Comparison of ENCODE assay signal across 15 cellular contexts in the genomic region with DNA sequence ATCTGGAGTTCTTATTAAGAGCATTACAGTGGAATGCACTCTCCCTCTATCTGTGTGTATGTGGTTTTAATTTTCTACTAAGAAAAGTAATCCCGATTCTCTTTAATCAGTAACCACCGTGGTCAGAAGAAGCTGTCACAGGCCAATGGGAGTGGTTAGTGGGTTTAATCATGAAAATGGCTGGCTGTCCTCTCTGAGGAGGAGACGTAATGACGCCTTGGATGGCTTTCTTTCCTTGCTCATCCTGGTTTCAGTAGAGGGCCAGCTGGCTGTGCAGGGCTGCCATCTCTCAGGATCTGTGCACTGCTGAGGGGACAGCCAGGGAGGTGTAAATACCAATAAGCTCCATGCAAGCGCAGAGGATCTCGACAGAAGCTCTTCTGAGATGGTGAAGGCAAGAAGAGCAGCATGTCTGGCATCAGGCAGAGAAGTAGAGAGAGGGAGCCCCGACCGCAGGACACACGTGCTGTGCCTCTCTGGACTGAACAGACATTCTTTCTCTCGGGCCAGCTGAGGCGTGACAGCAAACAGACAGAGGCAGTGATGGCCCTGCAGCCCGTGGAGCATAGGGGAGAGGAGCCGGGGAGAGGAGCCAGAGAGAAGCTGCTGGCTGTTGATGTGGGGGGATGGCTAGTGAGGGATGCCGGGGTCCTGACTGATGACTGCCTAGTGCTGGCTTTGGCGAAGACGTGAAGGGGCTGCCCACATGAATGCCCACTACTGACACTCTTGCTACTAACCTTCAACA.
DNase-seq lines count a peak whose midpoint lies in the region; ATAC-seq and TF ChIP-seq lines count a peak whose summit lies in the region.
"Had no signal": no experiment of that assay in that cellular context is flagged by ENCODE, and none has a peak within 500 bp of the region (broad histone marks: within the 10 kb centered on the region; RNA-seq: fewer than 3 reads in every experiment).

No MANE protein-coding gene starts in this region.

- no peaks in the 10 kb centered on the region for H3K4me1 ChIP-seq in GM23338 (ENCODE audit: insufficient read depth)
- H3K4me1 ChIP-seq: SJSA1 had no signal

- no peaks in the 10 kb centered on the region for H3F3A ChIP-seq in GM23338 (replicated peaks; ENCODE audit: low read depth)

- H3K27ac Mint-ChIP-seq in nephron (peak overlapping the region; percentile 54 to 87 (median 86)), GM23338 (no peak overlapping the region; the same call in 1 of the 2 replicates)
- H3K27ac Mint-ChIP-seq: dendritic cell treated with granulocyte-macrophage colony-stimulating factor and Interleukin-4, amounts not matched to agents 40 ng/mL and 50 ng/mL, for 4 days had no signal

- H3K79me2 ChIP-seq in GM23338 (replicated peaks; ENCODE audit: insufficient read depth), result no peaks in the 10 kb centered on the region

- H3K4me1 Mint-ChIP-seq in nephron (peaks cover 65% of the 10 kb centered on the region), GM23338 (peaks cover 6% of the 10 kb centered on the region)

- H3K4me3 ChIP-seq in epithelial cell of proximal tubule (ENCODE audit: low read depth, low read length) (peak overlapping the region; percentile 7), GM23338 (no peak overlapping the region)
- H3K4me3 ChIP-seq: SJSA1, tibial artery had no signal

- no peaks in the 10 kb centered on the region for H3K36me3 Mint-ChIP-seq in nephron (ENCODE audit: low read depth)
- H3K36me3 Mint-ChIP-seq in GM23338 (ENCODE audit: low read depth), result no peaks in the 10 kb centered on the region

- no peaks in the 10 kb centered on the region for H3K9me3 Mint-ChIP-seq in nephron
- no peaks in the 10 kb centered on the region for H3K9me3 Mint-ChIP-seq in GM23338
- H3K9me3 Mint-ChIP-seq: dendritic cell treated with granulocyte-macrophage colony-stimulating factor and Interleukin-4, amounts not matched to agents 40 ng/mL and 50 ng/mL, for 4 days had no signal

- H3K4me3 Mint-ChIP-seq in nephron, result peak overlapping the region in 1 of 3 experiments; percentile 50
- H3K4me3 Mint-ChIP-seq in GM23338, result no peak overlapping the region
- H3K4me3 Mint-ChIP-seq: dendritic cell treated with granulocyte-macrophage colony-stimulating factor and Interleukin-4, amounts not matched to agents 40 ng/mL and 50 ng/mL, for 4 days had no signal

- DNase-seq in Caki2 (ENCODE audit: low read depth), result peak; percentile 84
- DNase-seq in NCI-H510A (lab: John Stamatoyannopoulos, UW), result peak; percentile 24
- peak; percentile 74 for DNase-seq in epithelial cell of proximal tubule (ENCODE audit: low read depth)
- DNase-seq in central memory CD4-positive, alpha-beta T cell, result no peak
- DNase-seq in GM23338 (ENCODE audit: low spot score), result no peak
- DNase-seq: activated CD4-positive, CD25-positive, alpha-beta regulatory T cell treated with anti-CD3 and anti-CD28 coated beads, Interleukin-2, amount 50 U/mL, for 72 hours; activated naive CD4-positive, alpha-beta T cell; erythroblast; small intestine; tibial artery had no signal

- H3K36me3 ChIP-seq in GM23338 (ENCODE audit: insufficient read depth), result no peaks in the 10 kb centered on the region
- H3K36me3 ChIP-seq: SJSA1, tibial artery had no signal

- in situ Hi-C loops in Caki2 (cut with HindIII; ENCODE audit: low pct_unique_long_range_greater_than_20kb, low sequenced_read_pairs), result no loop called here

- H3K27me3 ChIP-seq in GM23338 (ENCODE audit: insufficient read depth), result no peaks in the 10 kb centered on the region
- H3K27me3 ChIP-seq: SJSA1 had no signal

- ATAC-seq in GM21723 (IDR thresholded peaks at IDR 0.05; ENCODE audit: unreplicated experiment) (no peak), HG03442 (IDR thresholded peaks at IDR 0.05; ENCODE audit: unreplicated experiment) (no peak), GM23338 (no peak)

- H3K9me2 ChIP-seq in GM23338 (ENCODE audit: insufficient read depth), result no peaks in the 10 kb centered on the region

- no peak overlapping the region for H3K27ac ChIP-seq in GM23338 (ENCODE audit: low read depth)
- H3K27ac ChIP-seq: SJSA1, tibial artery had no signal

- H3K4me2 ChIP-seq in GM23338, result no peak overlapping the region

- no peaks in the 10 kb centered on the region for H4K20me1 ChIP-seq in GM23338 (replicated peaks; ENCODE audit: insufficient read depth)

- no peak overlapping the region for H2AFZ ChIP-seq in GM23338

- H3K27me3 Mint-ChIP-seq in nephron (ENCODE audit: low read depth) (peaks cover 7% of the 10 kb centered on the region), GM23338 (ENCODE audit: insufficient read depth, low read depth, poor library complexity) (peaks cover 4% of the 10 kb centered on the region)
- H3K27me3 Mint-ChIP-seq: dendritic cell treated with granulocyte-macrophage colony-stimulating factor and Interleukin-4, amounts not matched to agents 40 ng/mL and 50 ng/mL, for 4 days had no signal

- TF ChIP-seq CTCF in epithelial cell of proximal tubule (conservative IDR thresholded peaks at IDR 0.05; ENCODE audit: low read depth, low read length) (no peak), nephron (IDR thresholded peaks at IDR 0.05; ENCODE audit: unreplicated experiment in 3 of 3) (no peak), GM23338 (conservative IDR thresholded peaks at IDR 0.05; ENCODE audit: low read depth in 2 of 2) (no peak)

TF ChIP-seq in GM23338, 12 proteins besides CTCF, POLR2A, EP300 and RAD21 (continues in another document):
- no peak for TF ChIP-seq STAT1 (IDR thresholded peaks at IDR 0.05; ENCODE audit: unreplicated experiment)
- TF ChIP-seq, protein P1, sequence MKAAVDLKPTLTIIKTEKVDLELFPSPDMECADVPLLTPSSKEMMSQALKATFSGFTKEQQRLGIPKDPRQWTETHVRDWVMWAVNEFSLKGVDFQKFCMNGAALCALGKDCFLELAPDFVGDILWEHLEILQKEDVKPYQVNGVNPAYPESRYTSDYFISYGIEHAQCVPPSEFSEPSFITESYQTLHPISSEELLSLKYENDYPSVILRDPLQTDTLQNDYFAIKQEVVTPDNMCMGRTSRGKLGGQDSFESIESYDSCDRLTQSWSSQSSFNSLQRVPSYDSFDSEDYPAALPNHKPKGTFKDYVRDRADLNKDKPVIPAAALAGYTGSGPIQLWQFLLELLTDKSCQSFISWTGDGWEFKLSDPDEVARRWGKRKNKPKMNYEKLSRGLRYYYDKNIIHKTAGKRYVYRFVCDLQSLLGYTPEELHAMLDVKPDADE (IDR thresholded peaks at IDR 0.05), result no peak
- TF ChIP-seq, protein P2, sequence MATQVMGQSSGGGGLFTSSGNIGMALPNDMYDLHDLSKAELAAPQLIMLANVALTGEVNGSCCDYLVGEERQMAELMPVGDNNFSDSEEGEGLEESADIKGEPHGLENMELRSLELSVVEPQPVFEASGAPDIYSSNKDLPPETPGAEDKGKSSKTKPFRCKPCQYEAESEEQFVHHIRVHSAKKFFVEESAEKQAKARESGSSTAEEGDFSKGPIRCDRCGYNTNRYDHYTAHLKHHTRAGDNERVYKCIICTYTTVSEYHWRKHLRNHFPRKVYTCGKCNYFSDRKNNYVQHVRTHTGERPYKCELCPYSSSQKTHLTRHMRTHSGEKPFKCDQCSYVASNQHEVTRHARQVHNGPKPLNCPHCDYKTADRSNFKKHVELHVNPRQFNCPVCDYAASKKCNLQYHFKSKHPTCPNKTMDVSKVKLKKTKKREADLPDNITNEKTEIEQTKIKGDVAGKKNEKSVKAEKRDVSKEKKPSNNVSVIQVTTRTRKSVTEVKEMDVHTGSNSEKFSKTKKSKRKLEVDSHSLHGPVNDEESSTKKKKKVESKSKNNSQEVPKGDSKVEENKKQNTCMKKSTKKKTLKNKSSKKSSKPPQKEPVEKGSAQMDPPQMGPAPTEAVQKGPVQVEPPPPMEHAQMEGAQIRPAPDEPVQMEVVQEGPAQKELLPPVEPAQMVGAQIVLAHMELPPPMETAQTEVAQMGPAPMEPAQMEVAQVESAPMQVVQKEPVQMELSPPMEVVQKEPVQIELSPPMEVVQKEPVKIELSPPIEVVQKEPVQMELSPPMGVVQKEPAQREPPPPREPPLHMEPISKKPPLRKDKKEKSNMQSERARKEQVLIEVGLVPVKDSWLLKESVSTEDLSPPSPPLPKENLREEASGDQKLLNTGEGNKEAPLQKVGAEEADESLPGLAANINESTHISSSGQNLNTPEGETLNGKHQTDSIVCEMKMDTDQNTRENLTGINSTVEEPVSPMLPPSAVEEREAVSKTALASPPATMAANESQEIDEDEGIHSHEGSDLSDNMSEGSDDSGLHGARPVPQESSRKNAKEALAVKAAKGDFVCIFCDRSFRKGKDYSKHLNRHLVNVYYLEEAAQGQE (IDR thresholded peaks at IDR 0.05; ENCODE audit: unreplicated experiment), result no peak

Comparison
In these comparisons a context has a peak if more than half of its experiments do, and no peak if none do; other contexts are left out.
1. DNase-seq: peak in Caki2 (single experiment), NCI-H510A (single experiment) and epithelial cell of proximal tubule (single experiment); none in central memory CD4-positive, alpha-beta T cell (single experiment) and GM23338 (single experiment).